ENCODE assay signal across 1 cellular context in genomic region chr6:168301648-168302398, GRCh38.
TF ChIP-seq lines count a peak whose summit lies in the region.

No MANE protein-coding gene starts in this region.

TF ChIP-seq in HepG2, 621 proteins besides CTCF, POLR2A, EP300 and RAD21 (continued from another document and continues in another):
- TF ChIP-seq, protein P1, sequence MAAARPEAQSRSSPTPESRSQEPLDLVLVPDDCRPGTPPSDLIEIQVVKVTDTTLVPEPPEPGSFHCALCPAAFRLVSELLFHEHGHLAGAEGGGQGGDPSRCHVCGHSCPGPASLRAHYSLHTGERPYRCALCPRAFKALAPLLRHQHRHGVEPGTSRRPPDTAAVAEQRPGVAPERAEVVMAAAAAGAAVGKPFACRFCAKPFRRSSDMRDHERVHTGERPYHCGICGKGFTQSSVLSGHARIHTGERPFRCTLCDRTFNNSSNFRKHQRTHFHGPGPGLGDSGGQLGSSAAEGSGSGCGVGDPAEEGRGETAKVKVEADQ (CRISPR knock-in tag; IDR thresholded peaks at IDR 0.05; ENCODE audit: borderline replicate concordance) = no peak
- TF ChIP-seq TOE1 (CRISPR knock-in tag; IDR thresholded peaks at IDR 0.05) (no peak), IRX3 (CRISPR knock-in tag; IDR thresholded peaks at IDR 0.05; ENCODE audit: borderline replicate concordance, low read depth) (no peak), ZNF138 (CRISPR knock-in tag; IDR thresholded peaks at IDR 0.05; ENCODE audit: low read depth) (no peak), KDM5A (IDR thresholded peaks at IDR 0.05; ENCODE audit: borderline replicate concordance, low read length) (no peak), KLF11 (CRISPR knock-in tag; IDR thresholded peaks at IDR 0.05) (peak; percentile 34; the same call in 1 of the 2 replicates), RFXANK (CRISPR knock-in tag; IDR thresholded peaks at IDR 0.05) (no peak), ZNF143 (CRISPR knock-in tag; IDR thresholded peaks at IDR 0.05) (peak; percentile 68; the same call in 1 of the 2 replicates), ZNF230 (CRISPR knock-in tag; IDR thresholded peaks at IDR 0.05) (peak; percentile 32; the same call in 1 of the 2 replicates), HOXD1 (CRISPR knock-in tag; IDR thresholded peaks at IDR 0.05) (0 out of 2 replicates have a peak, but pooled peaks have one; percentile 48), NR2C2 (CRISPR knock-in tag; IDR thresholded peaks at IDR 0.05; ENCODE audit: borderline replicate concordance) (no peak), PREB (CRISPR knock-in tag; IDR thresholded peaks at IDR 0.05) (no peak), ZFAT (CRISPR knock-in tag; conservative IDR thresholded peaks at IDR 0.05) (no peak), DNMT3B (CRISPR knock-in tag; conservative IDR thresholded peaks at IDR 0.05) (peak; percentile 94; the same call in 1 of the 2 replicates), ZNF660 (CRISPR knock-in tag; IDR thresholded peaks at IDR 0.05; ENCODE audit: borderline replicate concordance, low read depth) (no peak), NBN (conservative IDR thresholded peaks at IDR 0.05) (no peak), SMC3 (IDR thresholded peaks at IDR 0.05; ENCODE audit: low read length) (no peak; the same call in 1 of the 2 replicates), ZFP90 (CRISPR knock-in tag; IDR thresholded peaks at IDR 0.05; ENCODE audit: borderline replicate concordance) (peak; percentile 83), MYC (CRISPR knock-in tag; IDR thresholded peaks at IDR 0.05; ENCODE audit: borderline replicate concordance) (peak; percentile 63; the same call in 1 of the 2 replicates), NKX3-1 (CRISPR knock-in tag; IDR thresholded peaks at IDR 0.05) (peak; percentile 76; the same call in 1 of the 2 replicates), TAF15 (IDR thresholded peaks at IDR 0.05; ENCODE audit: low read depth, low read length, poor library complexity, severe bottlenecking) (no peak), GATAD1 (CRISPR knock-in tag; IDR thresholded peaks at IDR 0.05) (no peak; the same call in 1 of the 2 replicates), SRSF4 (IDR thresholded peaks at IDR 0.05; ENCODE audit: low read depth, low read length, poor library complexity, severe bottlenecking) (no peak), ZNF225 (CRISPR knock-in tag; IDR thresholded peaks at IDR 0.05) (peak; percentile 24; the same call in 1 of the 2 replicates), NFKBIZ (CRISPR knock-in tag; IDR thresholded peaks at IDR 0.05) (peak; percentile 48; the same call in 1 of the 2 replicates), KLF15 (CRISPR knock-in tag; IDR thresholded peaks at IDR 0.05; ENCODE audit: borderline replicate concordance) (no peak), ZFYVE20 (CRISPR knock-in tag; IDR thresholded peaks at IDR 0.05; ENCODE audit: borderline replicate concordance, low read depth) (no peak), HCFC1 (IDR thresholded peaks at IDR 0.05; ENCODE audit: low read depth, low read length) (no peak), SKIL (CRISPR knock-in tag; IDR thresholded peaks at IDR 0.05; ENCODE audit: borderline replicate concordance) (peak; percentile 73), TGIF2 (CRISPR knock-in tag; IDR thresholded peaks at IDR 0.05) (peak; percentile 28), EHMT2 (IDR thresholded peaks at IDR 0.05; ENCODE audit: borderline replicate concordance, low read depth, low read length) (no peak), PAF1 (CRISPR knock-in tag; IDR thresholded peaks at IDR 0.05) (no peak), PHF21A (CRISPR knock-in tag; IDR thresholded peaks at IDR 0.05) (peak; percentile 96), ZNF24 (IDR thresholded peaks at IDR 0.05) (no peak), HINFP (CRISPR knock-in tag; IDR thresholded peaks at IDR 0.05; ENCODE audit: low read depth) (no peak; the same call in 1 of the 2 replicates), POLR2G (IDR thresholded peaks at IDR 0.05; ENCODE audit: low read depth, low read length) (peak; percentile 66), CBX5 (CRISPR knock-in tag; IDR thresholded peaks at IDR 0.05; ENCODE audit: borderline replicate concordance) (no peak; the same call in 1 of the 2 replicates), HHEX (CRISPR knock-in tag; IDR thresholded peaks at IDR 0.05) (no peak; the same call in 1 of the 2 replicates), HIVEP1 (CRISPR knock-in tag; IDR thresholded peaks at IDR 0.05) (peak; percentile 84)
- TF ChIP-seq, protein P2, sequence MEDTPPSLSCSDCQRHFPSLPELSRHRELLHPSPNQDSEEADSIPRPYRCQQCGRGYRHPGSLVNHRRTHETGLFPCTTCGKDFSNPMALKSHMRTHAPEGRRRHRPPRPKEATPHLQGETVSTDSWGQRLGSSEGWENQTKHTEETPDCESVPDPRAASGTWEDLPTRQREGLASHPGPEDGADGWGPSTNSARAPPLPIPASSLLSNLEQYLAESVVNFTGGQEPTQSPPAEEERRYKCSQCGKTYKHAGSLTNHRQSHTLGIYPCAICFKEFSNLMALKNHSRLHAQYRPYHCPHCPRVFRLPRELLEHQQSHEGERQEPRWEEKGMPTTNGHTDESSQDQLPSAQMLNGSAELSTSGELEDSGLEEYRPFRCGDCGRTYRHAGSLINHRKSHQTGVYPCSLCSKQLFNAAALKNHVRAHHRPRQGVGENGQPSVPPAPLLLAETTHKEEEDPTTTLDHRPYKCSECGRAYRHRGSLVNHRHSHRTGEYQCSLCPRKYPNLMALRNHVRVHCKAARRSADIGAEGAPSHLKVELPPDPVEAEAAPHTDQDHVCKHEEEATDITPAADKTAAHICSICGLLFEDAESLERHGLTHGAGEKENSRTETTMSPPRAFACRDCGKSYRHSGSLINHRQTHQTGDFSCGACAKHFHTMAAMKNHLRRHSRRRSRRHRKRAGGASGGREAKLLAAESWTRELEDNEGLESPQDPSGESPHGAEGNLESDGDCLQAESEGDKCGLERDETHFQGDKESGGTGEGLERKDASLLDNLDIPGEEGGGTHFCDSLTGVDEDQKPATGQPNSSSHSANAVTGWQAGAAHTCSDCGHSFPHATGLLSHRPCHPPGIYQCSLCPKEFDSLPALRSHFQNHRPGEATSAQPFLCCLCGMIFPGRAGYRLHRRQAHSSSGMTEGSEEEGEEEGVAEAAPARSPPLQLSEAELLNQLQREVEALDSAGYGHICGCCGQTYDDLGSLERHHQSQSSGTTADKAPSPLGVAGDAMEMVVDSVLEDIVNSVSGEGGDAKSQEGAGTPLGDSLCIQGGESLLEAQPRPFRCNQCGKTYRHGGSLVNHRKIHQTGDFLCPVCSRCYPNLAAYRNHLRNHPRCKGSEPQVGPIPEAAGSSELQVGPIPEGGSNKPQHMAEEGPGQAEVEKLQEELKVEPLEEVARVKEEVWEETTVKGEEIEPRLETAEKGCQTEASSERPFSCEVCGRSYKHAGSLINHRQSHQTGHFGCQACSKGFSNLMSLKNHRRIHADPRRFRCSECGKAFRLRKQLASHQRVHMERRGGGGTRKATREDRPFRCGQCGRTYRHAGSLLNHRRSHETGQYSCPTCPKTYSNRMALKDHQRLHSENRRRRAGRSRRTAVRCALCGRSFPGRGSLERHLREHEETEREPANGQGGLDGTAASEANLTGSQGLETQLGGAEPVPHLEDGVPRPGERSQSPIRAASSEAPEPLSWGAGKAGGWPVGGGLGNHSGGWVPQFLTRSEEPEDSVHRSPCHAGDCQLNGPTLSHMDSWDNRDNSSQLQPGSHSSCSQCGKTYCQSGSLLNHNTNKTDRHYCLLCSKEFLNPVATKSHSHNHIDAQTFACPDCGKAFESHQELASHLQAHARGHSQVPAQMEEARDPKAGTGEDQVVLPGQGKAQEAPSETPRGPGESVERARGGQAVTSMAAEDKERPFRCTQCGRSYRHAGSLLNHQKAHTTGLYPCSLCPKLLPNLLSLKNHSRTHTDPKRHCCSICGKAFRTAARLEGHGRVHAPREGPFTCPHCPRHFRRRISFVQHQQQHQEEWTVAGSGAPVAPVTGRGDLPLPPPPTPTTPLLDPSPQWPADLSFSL (CRISPR knock-in tag; IDR thresholded peaks at IDR 0.05) = 0 out of 2 replicates have a peak, but pooled peaks have one; percentile 47
- TF ChIP-seq, protein P3, sequence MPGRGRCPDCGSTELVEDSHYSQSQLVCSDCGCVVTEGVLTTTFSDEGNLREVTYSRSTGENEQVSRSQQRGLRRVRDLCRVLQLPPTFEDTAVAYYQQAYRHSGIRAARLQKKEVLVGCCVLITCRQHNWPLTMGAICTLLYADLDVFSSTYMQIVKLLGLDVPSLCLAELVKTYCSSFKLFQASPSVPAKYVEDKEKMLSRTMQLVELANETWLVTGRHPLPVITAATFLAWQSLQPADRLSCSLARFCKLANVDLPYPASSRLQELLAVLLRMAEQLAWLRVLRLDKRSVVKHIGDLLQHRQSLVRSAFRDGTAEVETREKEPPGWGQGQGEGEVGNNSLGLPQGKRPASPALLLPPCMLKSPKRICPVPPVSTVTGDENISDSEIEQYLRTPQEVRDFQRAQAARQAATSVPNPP (CRISPR knock-in tag; IDR thresholded peaks at IDR 0.05) = no peak
- TF ChIP-seq, protein P4, sequence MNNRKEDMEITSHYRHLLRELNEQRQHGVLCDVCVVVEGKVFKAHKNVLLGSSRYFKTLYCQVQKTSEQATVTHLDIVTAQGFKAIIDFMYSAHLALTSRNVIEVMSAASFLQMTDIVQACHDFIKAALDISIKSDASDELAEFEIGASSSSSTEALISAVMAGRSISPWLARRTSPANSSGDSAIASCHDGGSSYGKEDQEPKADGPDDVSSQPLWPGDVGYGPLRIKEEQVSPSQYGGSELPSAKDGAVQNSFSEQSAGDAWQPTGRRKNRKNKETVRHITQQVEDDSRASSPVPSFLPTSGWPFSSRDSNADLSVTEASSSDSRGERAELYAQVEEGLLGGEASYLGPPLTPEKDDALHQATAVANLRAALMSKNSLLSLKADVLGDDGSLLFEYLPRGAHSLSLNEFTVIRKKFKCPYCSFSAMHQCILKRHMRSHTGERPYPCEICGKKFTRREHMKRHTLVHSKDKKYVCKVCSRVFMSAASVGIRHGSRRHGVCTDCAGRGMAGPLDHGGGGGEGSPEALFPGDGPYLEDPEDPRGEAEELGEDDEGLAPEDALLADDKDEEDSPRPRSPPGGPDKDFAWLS (CRISPR knock-in tag; IDR thresholded peaks at IDR 0.05; ENCODE audit: borderline replicate concordance) = no peak
- TF ChIP-seq, protein P5, sequence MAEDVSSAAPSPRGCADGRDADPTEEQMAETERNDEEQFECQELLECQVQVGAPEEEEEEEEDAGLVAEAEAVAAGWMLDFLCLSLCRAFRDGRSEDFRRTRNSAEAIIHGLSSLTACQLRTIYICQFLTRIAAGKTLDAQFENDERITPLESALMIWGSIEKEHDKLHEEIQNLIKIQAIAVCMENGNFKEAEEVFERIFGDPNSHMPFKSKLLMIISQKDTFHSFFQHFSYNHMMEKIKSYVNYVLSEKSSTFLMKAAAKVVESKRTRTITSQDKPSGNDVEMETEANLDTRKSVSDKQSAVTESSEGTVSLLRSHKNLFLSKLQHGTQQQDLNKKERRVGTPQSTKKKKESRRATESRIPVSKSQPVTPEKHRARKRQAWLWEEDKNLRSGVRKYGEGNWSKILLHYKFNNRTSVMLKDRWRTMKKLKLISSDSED (CRISPR knock-in tag; IDR thresholded peaks at IDR 0.05) = no peak
- TF ChIP-seq, protein P6, sequence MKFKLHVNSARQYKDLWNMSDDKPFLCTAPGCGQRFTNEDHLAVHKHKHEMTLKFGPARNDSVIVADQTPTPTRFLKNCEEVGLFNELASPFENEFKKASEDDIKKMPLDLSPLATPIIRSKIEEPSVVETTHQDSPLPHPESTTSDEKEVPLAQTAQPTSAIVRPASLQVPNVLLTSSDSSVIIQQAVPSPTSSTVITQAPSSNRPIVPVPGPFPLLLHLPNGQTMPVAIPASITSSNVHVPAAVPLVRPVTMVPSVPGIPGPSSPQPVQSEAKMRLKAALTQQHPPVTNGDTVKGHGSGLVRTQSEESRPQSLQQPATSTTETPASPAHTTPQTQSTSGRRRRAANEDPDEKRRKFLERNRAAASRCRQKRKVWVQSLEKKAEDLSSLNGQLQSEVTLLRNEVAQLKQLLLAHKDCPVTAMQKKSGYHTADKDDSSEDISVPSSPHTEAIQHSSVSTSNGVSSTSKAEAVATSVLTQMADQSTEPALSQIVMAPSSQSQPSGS (CRISPR knock-in tag; IDR thresholded peaks at IDR 0.05) = 0 out of 2 replicates have a peak, but pooled peaks have one; percentile 46
